In genomic region chr12:123519151-123520001, GRCh38 we compare ENCODE assay signal across 1 cellular context.
A peak's percentile ranks its signal among the peaks of the same experiment; 100 is the strongest.
TF ChIP-seq lines count a peak whose summit lies in the region.

No MANE protein-coding gene starts in this region.

TF ChIP-seq in HepG2, 621 proteins besides CTCF, POLR2A, EP300 and RAD21 (continued from another document and continues in another):
- TF ChIP-seq ZNF609 (CRISPR knock-in tag; IDR thresholded peaks at IDR 0.05; ENCODE audit: borderline replicate concordance) (0 out of 2 replicates have a peak, but pooled peaks have one; percentile 39), ZNF367 (CRISPR knock-in tag; IDR thresholded peaks at IDR 0.05; ENCODE audit: borderline replicate concordance) (no peak), U2AF2 (IDR thresholded peaks at IDR 0.05; ENCODE audit: low read depth, low read length) (no peak), MAF1 (CRISPR knock-in tag; IDR thresholded peaks at IDR 0.05; ENCODE audit: borderline replicate concordance) (no peak), SRF (IDR thresholded peaks at IDR 0.05; ENCODE audit: low read depth, low read length) (no peak), MXD4 (CRISPR knock-in tag; IDR thresholded peaks at IDR 0.05) (no peak), ZNF556 (CRISPR knock-in tag; IDR thresholded peaks at IDR 0.05; ENCODE audit: borderline replicate concordance) (no peak; the same call in 1 of the 2 replicates), MATR3 (CRISPR knock-in tag; IDR thresholded peaks at IDR 0.05) (no peak), THAP11 (CRISPR knock-in tag; IDR thresholded peaks at IDR 0.05) (peak; percentile 25; the same call in 1 of the 2 replicates), NR3C1 (CRISPR knock-in tag; IDR thresholded peaks at IDR 0.05) (no peak), CEBPG (CRISPR knock-in tag; IDR thresholded peaks at IDR 0.05) (peak; percentile 55), BCL6 (CRISPR knock-in tag; IDR thresholded peaks at IDR 0.05) (no peak), KAT2B (IDR thresholded peaks at IDR 0.05; ENCODE audit: borderline replicate concordance, low read depth, low read length) (no peak), PPARG (CRISPR knock-in tag; conservative IDR thresholded peaks at IDR 0.05) (no peak), HNRNPLL (IDR thresholded peaks at IDR 0.05; ENCODE audit: low read depth, low read length, poor library complexity, severe bottlenecking) (no peak), ZZZ3 (CRISPR knock-in tag; IDR thresholded peaks at IDR 0.05; ENCODE audit: borderline replicate concordance) (no peak), RBFOX2 (IDR thresholded peaks at IDR 0.05; ENCODE audit: low read depth, low read length) (no peak), STAG1 (CRISPR knock-in tag; IDR thresholded peaks at IDR 0.05) (0 out of 2 replicates have a peak, but pooled peaks have one; percentile 14), ZNF878 (CRISPR knock-in tag; IDR thresholded peaks at IDR 0.05) (no peak), HIVEP1 (CRISPR knock-in tag; IDR thresholded peaks at IDR 0.05) (no peak), ZNF703 (CRISPR knock-in tag; IDR thresholded peaks at IDR 0.05; ENCODE audit: borderline replicate concordance) (no peak), HOMEZ (CRISPR knock-in tag; IDR thresholded peaks at IDR 0.05; ENCODE audit: low read depth) (no peak), ZBTB43 (CRISPR knock-in tag; conservative IDR thresholded peaks at IDR 0.05) (no peak), JDP2 (CRISPR knock-in tag; IDR thresholded peaks at IDR 0.05; ENCODE audit: borderline replicate concordance) (no peak), ZNF343 (CRISPR knock-in tag; IDR thresholded peaks at IDR 0.05) (no peak), ZC3H13 (CRISPR knock-in tag; IDR thresholded peaks at IDR 0.05) (no peak), ZNF317 (CRISPR knock-in tag; IDR thresholded peaks at IDR 0.05) (peak; percentile 40; the same call in 1 of the 2 replicates), HHEX (CRISPR knock-in tag; IDR thresholded peaks at IDR 0.05) (no peak), MTA3 (CRISPR knock-in tag; IDR thresholded peaks at IDR 0.05) (no peak), CC2D1A (CRISPR knock-in tag; IDR thresholded peaks at IDR 0.05) (no peak), ZNF138 (CRISPR knock-in tag; IDR thresholded peaks at IDR 0.05; ENCODE audit: low read depth) (no peak), MBD4 (IDR thresholded peaks at IDR 0.05; ENCODE audit: borderline replicate concordance, low read length) (no peak), GLI4 (CRISPR knock-in tag; IDR thresholded peaks at IDR 0.05; ENCODE audit: borderline replicate concordance) (0 out of 2 replicates have a peak, but pooled peaks have one; percentile 78), RXRB (CRISPR knock-in tag; IDR thresholded peaks at IDR 0.05; ENCODE audit: borderline replicate concordance) (peak; percentile 56; the same call in 1 of the 2 replicates), KDM5B (CRISPR knock-in tag; IDR thresholded peaks at IDR 0.05; ENCODE audit: borderline replicate concordance) (no peak; the same call in 1 of the 2 replicates), DMTF1 (CRISPR knock-in tag; IDR thresholded peaks at IDR 0.05) (no peak)
- TF ChIP-seq, protein P1, sequence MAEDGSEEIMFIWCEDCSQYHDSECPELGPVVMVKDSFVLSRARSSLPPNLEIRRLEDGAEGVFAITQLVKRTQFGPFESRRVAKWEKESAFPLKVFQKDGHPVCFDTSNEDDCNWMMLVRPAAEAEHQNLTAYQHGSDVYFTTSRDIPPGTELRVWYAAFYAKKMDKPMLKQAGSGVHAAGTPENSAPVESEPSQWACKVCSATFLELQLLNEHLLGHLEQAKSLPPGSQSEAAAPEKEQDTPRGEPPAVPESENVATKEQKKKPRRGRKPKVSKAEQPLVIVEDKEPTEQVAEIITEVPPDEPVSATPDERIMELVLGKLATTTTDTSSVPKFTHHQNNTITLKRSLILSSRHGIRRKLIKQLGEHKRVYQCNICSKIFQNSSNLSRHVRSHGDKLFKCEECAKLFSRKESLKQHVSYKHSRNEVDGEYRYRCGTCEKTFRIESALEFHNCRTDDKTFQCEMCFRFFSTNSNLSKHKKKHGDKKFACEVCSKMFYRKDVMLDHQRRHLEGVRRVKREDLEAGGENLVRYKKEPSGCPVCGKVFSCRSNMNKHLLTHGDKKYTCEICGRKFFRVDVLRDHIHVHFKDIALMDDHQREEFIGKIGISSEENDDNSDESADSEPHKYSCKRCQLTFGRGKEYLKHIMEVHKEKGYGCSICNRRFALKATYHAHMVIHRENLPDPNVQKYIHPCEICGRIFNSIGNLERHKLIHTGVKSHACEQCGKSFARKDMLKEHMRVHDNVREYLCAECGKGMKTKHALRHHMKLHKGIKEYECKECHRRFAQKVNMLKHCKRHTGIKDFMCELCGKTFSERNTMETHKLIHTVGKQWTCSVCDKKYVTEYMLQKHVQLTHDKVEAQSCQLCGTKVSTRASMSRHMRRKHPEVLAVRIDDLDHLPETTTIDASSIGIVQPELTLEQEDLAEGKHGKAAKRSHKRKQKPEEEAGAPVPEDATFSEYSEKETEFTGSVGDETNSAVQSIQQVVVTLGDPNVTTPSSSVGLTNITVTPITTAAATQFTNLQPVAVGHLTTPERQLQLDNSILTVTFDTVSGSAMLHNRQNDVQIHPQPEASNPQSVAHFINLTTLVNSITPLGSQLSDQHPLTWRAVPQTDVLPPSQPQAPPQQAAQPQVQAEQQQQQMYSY (CRISPR knock-in tag; IDR thresholded peaks at IDR 0.05) = no peak
- TF ChIP-seq, protein P2, sequence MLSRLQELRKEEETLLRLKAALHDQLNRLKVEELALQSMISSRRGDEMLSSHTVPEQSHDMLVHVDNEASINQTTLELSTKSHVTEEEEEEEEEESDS (CRISPR knock-in tag; IDR thresholded peaks at IDR 0.05; ENCODE audit: borderline replicate concordance) = no peak
- TF ChIP-seq, protein P3, sequence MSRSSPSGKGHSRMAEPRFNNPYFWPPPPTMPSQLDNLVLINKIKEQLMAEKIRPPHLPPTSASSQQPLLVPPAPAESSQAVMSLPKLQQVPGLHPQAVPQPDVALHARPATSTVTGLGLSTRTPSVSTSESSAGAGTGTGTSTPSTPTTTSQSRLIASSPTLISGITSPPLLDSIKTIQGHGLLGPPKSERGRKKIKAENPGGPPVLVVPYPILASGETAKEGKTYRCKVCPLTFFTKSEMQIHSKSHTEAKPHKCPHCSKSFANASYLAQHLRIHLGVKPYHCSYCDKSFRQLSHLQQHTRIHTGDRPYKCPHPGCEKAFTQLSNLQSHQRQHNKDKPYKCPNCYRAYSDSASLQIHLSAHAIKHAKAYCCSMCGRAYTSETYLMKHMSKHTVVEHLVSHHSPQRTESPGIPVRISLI (CRISPR knock-in tag; IDR thresholded peaks at IDR 0.05; ENCODE audit: borderline replicate concordance) = peak; percentile 46; the same call in 1 of the 2 replicates
- TF ChIP-seq, protein P4, sequence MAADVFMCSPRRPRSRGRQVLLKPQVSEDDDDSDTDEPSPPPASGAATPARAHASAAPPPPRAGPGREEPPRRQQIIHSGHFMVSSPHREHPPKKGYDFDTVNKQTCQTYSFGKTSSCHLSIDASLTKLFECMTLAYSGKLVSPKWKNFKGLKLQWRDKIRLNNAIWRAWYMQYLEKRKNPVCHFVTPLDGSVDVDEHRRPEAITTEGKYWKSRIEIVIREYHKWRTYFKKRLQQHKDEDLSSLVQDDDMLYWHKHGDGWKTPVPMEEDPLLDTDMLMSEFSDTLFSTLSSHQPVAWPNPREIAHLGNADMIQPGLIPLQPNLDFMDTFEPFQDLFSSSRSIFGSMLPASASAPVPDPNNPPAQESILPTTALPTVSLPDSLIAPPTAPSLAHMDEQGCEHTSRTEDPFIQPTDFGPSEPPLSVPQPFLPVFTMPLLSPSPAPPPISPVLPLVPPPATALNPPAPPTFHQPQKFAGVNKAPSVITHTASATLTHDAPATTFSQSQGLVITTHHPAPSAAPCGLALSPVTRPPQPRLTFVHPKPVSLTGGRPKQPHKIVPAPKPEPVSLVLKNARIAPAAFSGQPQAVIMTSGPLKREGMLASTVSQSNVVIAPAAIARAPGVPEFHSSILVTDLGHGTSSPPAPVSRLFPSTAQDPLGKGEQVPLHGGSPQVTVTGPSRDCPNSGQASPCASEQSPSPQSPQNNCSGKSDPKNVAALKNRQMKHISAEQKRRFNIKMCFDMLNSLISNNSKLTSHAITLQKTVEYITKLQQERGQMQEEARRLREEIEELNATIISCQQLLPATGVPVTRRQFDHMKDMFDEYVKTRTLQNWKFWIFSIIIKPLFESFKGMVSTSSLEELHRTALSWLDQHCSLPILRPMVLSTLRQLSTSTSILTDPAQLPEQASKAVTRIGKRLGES (CRISPR knock-in tag; IDR thresholded peaks at IDR 0.05; ENCODE audit: borderline replicate concordance) = no peak
- TF ChIP-seq, protein P5, sequence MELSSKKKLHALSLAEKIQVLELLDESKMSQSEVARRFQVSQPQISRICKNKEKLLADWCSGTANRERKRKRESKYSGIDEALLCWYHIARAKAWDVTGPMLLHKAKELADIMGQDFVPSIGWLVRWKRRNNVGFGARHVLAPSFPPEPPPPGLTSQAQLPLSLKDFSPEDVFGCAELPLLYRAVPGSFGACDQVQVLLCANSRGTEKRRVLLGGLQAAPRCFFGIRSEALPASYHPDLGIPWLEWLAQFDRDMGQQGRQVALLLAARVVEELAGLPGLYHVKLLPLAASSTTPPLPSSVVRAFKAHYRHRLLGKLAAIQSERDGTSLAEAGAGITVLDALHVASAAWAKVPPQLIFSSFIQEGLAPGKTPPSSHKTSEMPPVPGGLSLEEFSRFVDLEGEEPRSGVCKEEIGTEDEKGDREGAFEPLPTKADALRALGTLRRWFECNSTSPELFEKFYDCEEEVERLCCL (CRISPR knock-in tag; IDR thresholded peaks at IDR 0.05; ENCODE audit: borderline replicate concordance) = no peak
- TF ChIP-seq, protein P6, sequence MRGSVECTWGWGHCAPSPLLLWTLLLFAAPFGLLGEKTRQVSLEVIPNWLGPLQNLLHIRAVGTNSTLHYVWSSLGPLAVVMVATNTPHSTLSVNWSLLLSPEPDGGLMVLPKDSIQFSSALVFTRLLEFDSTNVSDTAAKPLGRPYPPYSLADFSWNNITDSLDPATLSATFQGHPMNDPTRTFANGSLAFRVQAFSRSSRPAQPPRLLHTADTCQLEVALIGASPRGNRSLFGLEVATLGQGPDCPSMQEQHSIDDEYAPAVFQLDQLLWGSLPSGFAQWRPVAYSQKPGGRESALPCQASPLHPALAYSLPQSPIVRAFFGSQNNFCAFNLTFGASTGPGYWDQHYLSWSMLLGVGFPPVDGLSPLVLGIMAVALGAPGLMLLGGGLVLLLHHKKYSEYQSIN (CRISPR knock-in tag; IDR thresholded peaks at IDR 0.05; ENCODE audit: borderline replicate concordance) = no peak
